In the genomic region with DNA sequence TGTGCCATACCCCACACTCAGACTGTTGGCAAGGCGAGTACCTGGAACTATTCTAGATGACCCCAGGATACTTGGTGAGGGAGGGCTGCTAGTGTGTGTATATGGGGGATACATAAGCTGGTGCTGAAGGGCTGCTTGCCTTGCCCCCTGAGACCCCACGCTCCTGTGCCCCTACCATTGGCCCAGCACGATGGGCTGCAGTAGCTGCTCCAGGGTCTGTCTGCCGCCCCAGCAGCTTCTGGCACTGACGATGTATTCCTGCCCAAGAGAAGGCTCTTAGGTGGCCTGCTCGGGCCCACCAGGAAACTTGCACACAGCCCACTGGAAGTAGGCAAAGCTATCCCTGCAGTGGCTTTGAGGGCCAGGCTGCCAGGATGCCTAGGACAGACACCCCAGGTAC, we compare ENCODE assay signal across 1 cellular context. TPM values are rescaled to one million over a fixed set of nuclear protein-coding genes. Genes with fewer than 3 reads are reported as not detected.
"Had no signal": no experiment of that assay in that cellular context is flagged by ENCODE, and none has a peak within 500 bp of the region (broad histone marks: within the 10 kb centered on the region; RNA-seq: fewer than 3 reads in every experiment).

No MANE protein-coding gene starts in this region.

RNA-seq across cellular contexts. Expression of a gene that starts 9.0 kb away (rescaled TPM):
- total RNA-seq: smooth muscle cell had no signal
